In genomic region chr9:131398204-131398603, GRCh38 we compare ENCODE assay signal across 1 cellular context.
TF ChIP-seq lines count a peak whose summit lies in the region.

No MANE protein-coding gene starts in this region.

TF ChIP-seq in GM23338, 12 proteins besides CTCF, POLR2A, EP300 and RAD21 (continued from another document):
- TF ChIP-seq ZNF462 (CRISPR knock-in tag; IDR thresholded peaks at IDR 0.05) (no peak), POLR2AphosphoS5 (IDR thresholded peaks at IDR 0.05; ENCODE audit: low read depth) (no peak), EZH2phosphoT487 (IDR thresholded peaks at IDR 0.05; ENCODE audit: unreplicated experiment) (no peak), NANOG (IDR thresholded peaks at IDR 0.05; ENCODE audit: borderline replicate concordance) (no peak)
